9 cellular contexts compared by ENCODE assay signal in the genomic region with DNA sequence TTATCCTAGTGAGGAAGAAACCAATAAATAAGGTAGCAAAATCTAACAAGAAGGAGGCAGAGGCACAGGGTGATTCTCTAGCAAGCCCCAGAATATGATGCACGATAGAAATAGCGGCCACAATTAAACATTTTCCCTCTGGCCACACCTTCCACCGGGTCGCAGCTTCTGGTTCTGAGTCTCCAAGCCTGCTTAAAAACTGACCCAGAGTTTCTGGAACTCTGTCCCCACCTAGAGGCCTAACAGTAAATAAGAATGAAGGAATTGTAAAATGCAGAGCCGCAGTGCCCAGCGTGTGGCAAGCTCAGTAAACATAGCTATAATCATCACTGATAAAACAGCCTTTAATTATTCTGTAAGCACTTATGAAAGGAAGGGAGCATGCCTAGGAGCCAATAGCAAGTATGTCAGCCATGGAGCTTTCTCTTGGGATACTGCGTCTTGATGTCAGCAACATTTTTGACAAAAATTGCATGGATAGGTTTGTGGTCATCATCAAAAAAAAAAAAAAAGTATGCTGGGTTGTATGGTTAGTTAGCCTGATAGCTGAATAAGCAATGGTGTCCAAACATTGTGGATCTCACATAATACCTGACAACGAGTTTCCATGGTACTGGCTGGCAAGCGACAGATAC.
DNase-seq lines count a peak whose midpoint lies in the region; ATAC-seq, FAIRE-seq and TF ChIP-seq lines count a peak whose summit lies in the region.
"Had no signal": no experiment of that assay in that cellular context is flagged by ENCODE, and none has a peak within 500 bp of the region (broad histone marks: within the 10 kb centered on the region; RNA-seq: fewer than 3 reads in every experiment).

No MANE protein-coding gene starts in this region.

- H3K4me3 ChIP-seq in PC-3 (ENCODE audit: low read length) (no peak overlapping the region; the same call in 1 of the 2 replicates), endothelial cell of umbilical vein (replicated peaks in 1 of 3; ENCODE audit: insufficient read depth in 1 of 3, low read depth in 1 of 3, low read length in 3 of 3) (no peak overlapping the region), neuronal stem cell (ENCODE audit: low read length in 2 of 2) (no peak overlapping the region)

- H3K79me2 ChIP-seq in PC-3 (ENCODE audit: low read length) (no peaks in the 10 kb centered on the region), endothelial cell of umbilical vein (ENCODE audit: control insufficient read depth, insufficient read depth, low read length) (no peaks in the 10 kb centered on the region)
- H3K79me2 ChIP-seq: parathyroid adenoma had no signal

- no peaks in the 10 kb centered on the region for H3K36me3 ChIP-seq in PC-3 (ENCODE audit: low read depth, low read length)
- H3K36me3 ChIP-seq in endothelial cell of umbilical vein (ENCODE audit: control insufficient read depth in 2 of 2, extremely low read depth in 1 of 2, insufficient read depth in 2 of 2, low read length in 2 of 2) = no peaks in the 10 kb centered on the region
- H3K36me3 ChIP-seq in neuronal stem cell (replicated peaks in 1 of 2; ENCODE audit: control insufficient read depth in 2 of 2, insufficient read depth in 2 of 2, low read length in 2 of 2) = no peaks in the 10 kb centered on the region

- no peak overlapping the region for H2BK12ac ChIP-seq in neuronal stem cell (ENCODE audit: low read length)

- intact Hi-C loops in PC-3 (cut with micrococcal nuclease) = loop anchor here (1.0 to 5.0 kb wide), 6 partner anchors 102 to 774 kb away; no protein-coding TSS in a partner anchor
- intact Hi-C loops in endothelial cell of umbilical vein (cut with micrococcal nuclease) = loop anchor here (1.0 to 10.0 kb wide), 4 partner anchors 261 to 774 kb away; no protein-coding TSS in a partner anchor

- POLR2A ChIA-PET in PC-3 (lab: Charles Lee; ENCODE audit: unreplicated experiment) (no interaction called here), endothelial cell of umbilical vein (lab: Charles Lee) (no interaction called here)

- no peak overlapping the region for H3K18ac ChIP-seq in neuronal stem cell (ENCODE audit: low read length)

- no peak overlapping the region for H4K91ac ChIP-seq in neuronal stem cell (ENCODE audit: low read depth, low read length, poor library complexity)

- no TSS peak for BruUV-seq in PC-3 (replicated peaks; lab: Mats Ljungman, UMichigan)
- BruUV-seq in endothelial cell of umbilical vein (replicated peaks; lab: Mats Ljungman, UMichigan) = no TSS peak

- no peaks in the 10 kb centered on the region for H3K9me1 ChIP-seq in endothelial cell of umbilical vein (replicated peaks; ENCODE audit: control insufficient read depth, extremely low read depth, insufficient read depth, low read length)

- CTCF ChIA-PET in PC-3 (lab: Charles Lee) (interaction anchor here (0.6 to 1.4 kb wide), 7 partner anchors 230 to 1170 kb away, joined by 3 to 8 read pairs (median 3); no protein-coding TSS in a partner anchor), endothelial cell of umbilical vein (lab: Charles Lee) (interaction anchor here (0.6 to 2.9 kb wide), 23 partner anchors 13 to 1455 kb away, joined by 3 to 17 read pairs (median 3); no protein-coding TSS in a partner anchor)

- ATAC-seq in PC-3 (peak; percentile 57), HG02840 (IDR thresholded peaks at IDR 0.05; ENCODE audit: low FRiP score, unreplicated experiment) (no peak), GM21576 (IDR thresholded peaks at IDR 0.05; ENCODE audit: unreplicated experiment) (no peak)

- FAIRE-seq in HTR-8/SVneo (lab: Jason Lieb, UNC) = peak; percentile 85
- FAIRE-seq in endothelial cell of umbilical vein (lab: Jason Lieb, UNC) = peak; percentile 90

- H3K9me3 ChIP-seq in PC-3 (ENCODE audit: low read length) (no peaks in the 10 kb centered on the region), endothelial cell of umbilical vein (replicated peaks; ENCODE audit: control insufficient read depth, insufficient read depth, low read length) (no peaks in the 10 kb centered on the region), neuronal stem cell (replicated peaks in 1 of 2; ENCODE audit: control insufficient read depth in 2 of 2, insufficient read depth in 1 of 2, low read depth in 1 of 2, low read length in 2 of 2) (no peaks in the 10 kb centered on the region)

- H2BK5ac ChIP-seq in neuronal stem cell (ENCODE audit: low read length) = no peak overlapping the region

- H3K4me2 ChIP-seq in PC-3 (ENCODE audit: low read length) (peak overlapping the region; percentile 48), endothelial cell of umbilical vein (ENCODE audit: insufficient read depth, low read length) (no peak overlapping the region), neuronal stem cell (ENCODE audit: insufficient read depth, low read length, poor library complexity, severe bottlenecking) (no peak overlapping the region)

- peak; percentile 20 for DNase-seq in GM04503 (ENCODE audit: low read depth)
- peak; percentile 64 for DNase-seq in HTR-8/SVneo (ENCODE audit: insufficient read length, low spot score)
- DNase-seq in PC-3 = peak; percentile 83
- DNase-seq in endothelial cell of umbilical vein (ENCODE audit: low read depth, low spot score) = peak; percentile 56
- peak; percentile 57 for DNase-seq in neuronal stem cell (ENCODE audit: low spot score)
- no peak for DNase-seq in activated CD4-positive, alpha-beta T cell treated with anti-CD3 and anti-CD28 coated beads for 4 hours

- H2AFZ ChIP-seq in PC-3 (ENCODE audit: low read length) = peak overlapping the region; percentile 9; the same call in 1 of the 2 replicates
- peak overlapping the region; percentile 57 for H2AFZ ChIP-seq in endothelial cell of umbilical vein (ENCODE audit: low read depth, low read length)
- no peak overlapping the region for H2AFZ ChIP-seq in neuronal stem cell (ENCODE audit: low read length)
- H2AFZ ChIP-seq: parathyroid adenoma had no signal

- no peaks in the 10 kb centered on the region for H4K20me1 ChIP-seq in PC-3 (ENCODE audit: low read length)
- H4K20me1 ChIP-seq in endothelial cell of umbilical vein (replicated peaks; ENCODE audit: control insufficient read depth, extremely low read depth, insufficient read depth, low read length) = no peaks in the 10 kb centered on the region

- H3K4ac ChIP-seq in neuronal stem cell (ENCODE audit: low read length) = no peak overlapping the region

- no peak overlapping the region for H3K27ac ChIP-seq in PC-3 (ENCODE audit: low read length)
- H3K27ac ChIP-seq in endothelial cell of umbilical vein (ENCODE audit: insufficient read depth, low read depth, low read length) = no peak overlapping the region
- H3K27ac ChIP-seq in neuronal stem cell (replicated peaks; ENCODE audit: low read length) = no peak overlapping the region
- H3K27ac ChIP-seq: parathyroid adenoma had no signal

- H3F3A ChIP-seq in PC-3 (ENCODE audit: low read length, unreplicated experiment) = no peaks in the 10 kb centered on the region

- H3K23ac ChIP-seq in neuronal stem cell (ENCODE audit: low read depth, low read length, poor library complexity) = no peak overlapping the region

- no peak overlapping the region for H3K14ac ChIP-seq in neuronal stem cell (ENCODE audit: low read length)

- WGBS in neuronal stem cell (ENCODE audit: extremely low coverage in 2 of 2, insufficient read length in 2 of 2, insufficient replicate concordance in 1 of 2), 2 donors = no CpG with 5 or more reads among the region's 9 CpGs

- TF ChIP-seq POLR2A in endothelial cell of umbilical vein (IDR thresholded peaks at IDR 0.05; ENCODE audit: low read depth, low read length) = no peak

- no peak overlapping the region for H2AK5ac ChIP-seq in neuronal stem cell (ENCODE audit: low read depth, low read length)

- no peak overlapping the region for H2BK120ac ChIP-seq in neuronal stem cell (ENCODE audit: low read depth, low read length)

- dilution Hi-C loops in endothelial cell of umbilical vein (cut with MboI; ENCODE audit: extremely low pct_ligation_motif_present, low sequenced_read_pairs) = no loop called here

- TF ChIP-seq CTCF in PC-3 (conservative IDR thresholded peaks at IDR 0.05; ENCODE audit: low read depth, low read length) = peak; percentile 94
- TF ChIP-seq CTCF in endothelial cell of umbilical vein (IDR thresholded peaks at IDR 0.05; ENCODE audit: extremely low read depth in 1 of 2, insufficient read depth in 1 of 2, low read depth in 1 of 2, low read length in 2 of 2) = peak; percentile 36 to 46

- H3K4me1 ChIP-seq in PC-3 (ENCODE audit: insufficient read depth, low read length) (peaks cover 49% of the 10 kb centered on the region), endothelial cell of umbilical vein (ENCODE audit: control insufficient read depth, extremely low read depth, insufficient read depth, low read length) (peaks cover 13% of the 10 kb centered on the region), neuronal stem cell (ENCODE audit: control insufficient read depth in 2 of 2, insufficient read depth in 1 of 2, low read depth in 1 of 2, low read length in 2 of 2) (no peaks in the 10 kb centered on the region)
- H3K4me1 ChIP-seq: parathyroid adenoma had no signal

- H3K9me2 ChIP-seq in PC-3 (replicated peaks; ENCODE audit: low read length) = no peaks in the 10 kb centered on the region

- H3K27me3 ChIP-seq in PC-3 (ENCODE audit: low read length) (no peaks in the 10 kb centered on the region), endothelial cell of umbilical vein (ENCODE audit: control insufficient read depth in 2 of 2, insufficient read depth in 2 of 2, low read length in 2 of 2) (peaks cover 1 to 4% of the 10 kb centered on the region in 2 experiments), neuronal stem cell (ENCODE audit: control insufficient read depth in 3 of 3, insufficient read depth in 3 of 3, low read depth in 1 of 3, low read length in 3 of 3) (no peaks in the 10 kb centered on the region)

- no peaks in the 10 kb centered on the region for H3K79me1 ChIP-seq in neuronal stem cell (ENCODE audit: low read depth, low read length)

- H2BK15ac ChIP-seq in neuronal stem cell (ENCODE audit: low read length) = no peak overlapping the region

- no peak overlapping the region for H4K8ac ChIP-seq in neuronal stem cell (ENCODE audit: low read depth, low read length)

- H3K9ac ChIP-seq in PC-3 (ENCODE audit: low read length) (no peak overlapping the region), endothelial cell of umbilical vein (replicated peaks; ENCODE audit: extremely low read depth, insufficient read depth, low read length) (no peak overlapping the region), neuronal stem cell (ENCODE audit: low read depth, low read length, poor library complexity) (no peak overlapping the region)
- H3K9ac ChIP-seq: parathyroid adenoma had no signal

TF ChIP-seq in endothelial cell of umbilical vein, 7 proteins besides CTCF, POLR2A, EP300 and RAD21 (continues in another document):
- TF ChIP-seq, protein P1, sequence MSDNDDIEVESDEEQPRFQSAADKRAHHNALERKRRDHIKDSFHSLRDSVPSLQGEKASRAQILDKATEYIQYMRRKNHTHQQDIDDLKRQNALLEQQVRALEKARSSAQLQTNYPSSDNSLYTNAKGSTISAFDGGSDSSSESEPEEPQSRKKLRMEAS (IDR thresholded peaks at IDR 0.05; ENCODE audit: insufficient read depth, insufficient read length) = no peak
- no peak for TF ChIP-seq JUN (IDR thresholded peaks at IDR 0.05; ENCODE audit: borderline replicate concordance, insufficient read depth, insufficient read length, low read depth)
- no peak for TF ChIP-seq GATA2 (IDR thresholded peaks at IDR 0.05; ENCODE audit: insufficient read depth, insufficient read length, low read depth, low read length)
- no peak for TF ChIP-seq EZH2 (IDR thresholded peaks at IDR 0.05; ENCODE audit: borderline replicate concordance, low read depth, low read length, severe bottlenecking)

Comparison
In these comparisons a context has a peak if more than half of its experiments do, and no peak if none do; other contexts are left out.
1. DNase-seq: peak in GM04503 (single experiment), HTR-8/SVneo (single experiment), PC-3 (single experiment), endothelial cell of umbilical vein (single experiment) and neuronal stem cell (single experiment); none in activated CD4-positive, alpha-beta T cell treated with anti-CD3 and anti-CD28 coated beads for 4 hours (0 of 2).